Comparison of ENCODE assay signal across 1 cellular context in genomic region chr11:117273550-117274289, GRCh38.
TF ChIP-seq lines count a peak whose summit lies in the region.

No MANE protein-coding gene starts in this region.

TF ChIP-seq in HEK293, 187 proteins besides CTCF, POLR2A, EP300 and RAD21 (continued from another document and continues in another):
- TF ChIP-seq PRDM2 (tag by site-specific recombination; IDR thresholded peaks at IDR 0.05; ENCODE audit: borderline replicate concordance) (no peak), ZBTB44 (tag by site-specific recombination; IDR thresholded peaks at IDR 0.05) (no peak), ZNF10 (tag by site-specific recombination; IDR thresholded peaks at IDR 0.05) (no peak), ZNF16 (tag by site-specific recombination; IDR thresholded peaks at IDR 0.05; ENCODE audit: low read depth) (no peak), ZNF146 (tag by site-specific recombination; IDR thresholded peaks at IDR 0.05) (no peak), ZNF211 (tag by site-specific recombination; IDR thresholded peaks at IDR 0.05; ENCODE audit: low read depth) (no peak), YY1 (tag by site-specific recombination; IDR thresholded peaks at IDR 0.05) (no peak), FEZF1 (tag by site-specific recombination; IDR thresholded peaks at IDR 0.05) (no peak), GLIS2 (tag by site-specific recombination; IDR thresholded peaks at IDR 0.05) (no peak), ZEB2 (tag by site-specific recombination; IDR thresholded peaks at IDR 0.05) (peak; percentile 77), ZNF138 (tag by site-specific recombination; IDR thresholded peaks at IDR 0.05; ENCODE audit: borderline replicate concordance) (no peak), BCL11B (tag by site-specific recombination; IDR thresholded peaks at IDR 0.05; ENCODE audit: low read depth) (no peak), ZFP69B (tag by site-specific recombination; IDR thresholded peaks at IDR 0.05) (peak; percentile 55; the same call in 1 of the 2 replicates), ZNF624 (tag by site-specific recombination; IDR thresholded peaks at IDR 0.05) (no peak), KLF16 (tag by site-specific recombination; IDR thresholded peaks at IDR 0.05) (no peak), ZNF266 (tag by site-specific recombination; IDR thresholded peaks at IDR 0.05; ENCODE audit: low read depth) (no peak), OVOL3 (tag by site-specific recombination; IDR thresholded peaks at IDR 0.05) (no peak), ZNF768 (tag by site-specific recombination; IDR thresholded peaks at IDR 0.05) (no peak), ZNF521 (tag by site-specific recombination; IDR thresholded peaks at IDR 0.05) (no peak), ZNF530 (tag by site-specific recombination; IDR thresholded peaks at IDR 0.05; ENCODE audit: low read depth) (no peak), SCRT1 (tag by site-specific recombination; IDR thresholded peaks at IDR 0.05; ENCODE audit: borderline replicate concordance) (no peak), KLF10 (tag by site-specific recombination; IDR thresholded peaks at IDR 0.05) (no peak), ZNF311 (tag by site-specific recombination; IDR thresholded peaks at IDR 0.05; ENCODE audit: borderline replicate concordance) (no peak), ZBTB26 (tag by site-specific recombination; optimal IDR thresholded peaks at IDR 0.05) (no peak), ZNF174 (tag by site-specific recombination; IDR thresholded peaks at IDR 0.05) (no peak), SCRT2 (tag by site-specific recombination; IDR thresholded peaks at IDR 0.05) (peak; percentile 54), ZNF449 (tag by site-specific recombination; IDR thresholded peaks at IDR 0.05) (no peak), ZNF274 (IDR thresholded peaks at IDR 0.05; ENCODE audit: low read length) (no peak), ZNF274 (tag by site-specific recombination; IDR thresholded peaks at IDR 0.05; ENCODE audit: borderline replicate concordance) (no peak), ZNF202 (tag by site-specific recombination; IDR thresholded peaks at IDR 0.05; ENCODE audit: borderline replicate concordance) (no peak), ZNF280D (tag by site-specific recombination; IDR thresholded peaks at IDR 0.05) (no peak)
- TF ChIP-seq, protein P1, sequence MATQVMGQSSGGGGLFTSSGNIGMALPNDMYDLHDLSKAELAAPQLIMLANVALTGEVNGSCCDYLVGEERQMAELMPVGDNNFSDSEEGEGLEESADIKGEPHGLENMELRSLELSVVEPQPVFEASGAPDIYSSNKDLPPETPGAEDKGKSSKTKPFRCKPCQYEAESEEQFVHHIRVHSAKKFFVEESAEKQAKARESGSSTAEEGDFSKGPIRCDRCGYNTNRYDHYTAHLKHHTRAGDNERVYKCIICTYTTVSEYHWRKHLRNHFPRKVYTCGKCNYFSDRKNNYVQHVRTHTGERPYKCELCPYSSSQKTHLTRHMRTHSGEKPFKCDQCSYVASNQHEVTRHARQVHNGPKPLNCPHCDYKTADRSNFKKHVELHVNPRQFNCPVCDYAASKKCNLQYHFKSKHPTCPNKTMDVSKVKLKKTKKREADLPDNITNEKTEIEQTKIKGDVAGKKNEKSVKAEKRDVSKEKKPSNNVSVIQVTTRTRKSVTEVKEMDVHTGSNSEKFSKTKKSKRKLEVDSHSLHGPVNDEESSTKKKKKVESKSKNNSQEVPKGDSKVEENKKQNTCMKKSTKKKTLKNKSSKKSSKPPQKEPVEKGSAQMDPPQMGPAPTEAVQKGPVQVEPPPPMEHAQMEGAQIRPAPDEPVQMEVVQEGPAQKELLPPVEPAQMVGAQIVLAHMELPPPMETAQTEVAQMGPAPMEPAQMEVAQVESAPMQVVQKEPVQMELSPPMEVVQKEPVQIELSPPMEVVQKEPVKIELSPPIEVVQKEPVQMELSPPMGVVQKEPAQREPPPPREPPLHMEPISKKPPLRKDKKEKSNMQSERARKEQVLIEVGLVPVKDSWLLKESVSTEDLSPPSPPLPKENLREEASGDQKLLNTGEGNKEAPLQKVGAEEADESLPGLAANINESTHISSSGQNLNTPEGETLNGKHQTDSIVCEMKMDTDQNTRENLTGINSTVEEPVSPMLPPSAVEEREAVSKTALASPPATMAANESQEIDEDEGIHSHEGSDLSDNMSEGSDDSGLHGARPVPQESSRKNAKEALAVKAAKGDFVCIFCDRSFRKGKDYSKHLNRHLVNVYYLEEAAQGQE (tag by site-specific recombination; IDR thresholded peaks at IDR 0.05) = no peak
- TF ChIP-seq, protein P2, sequence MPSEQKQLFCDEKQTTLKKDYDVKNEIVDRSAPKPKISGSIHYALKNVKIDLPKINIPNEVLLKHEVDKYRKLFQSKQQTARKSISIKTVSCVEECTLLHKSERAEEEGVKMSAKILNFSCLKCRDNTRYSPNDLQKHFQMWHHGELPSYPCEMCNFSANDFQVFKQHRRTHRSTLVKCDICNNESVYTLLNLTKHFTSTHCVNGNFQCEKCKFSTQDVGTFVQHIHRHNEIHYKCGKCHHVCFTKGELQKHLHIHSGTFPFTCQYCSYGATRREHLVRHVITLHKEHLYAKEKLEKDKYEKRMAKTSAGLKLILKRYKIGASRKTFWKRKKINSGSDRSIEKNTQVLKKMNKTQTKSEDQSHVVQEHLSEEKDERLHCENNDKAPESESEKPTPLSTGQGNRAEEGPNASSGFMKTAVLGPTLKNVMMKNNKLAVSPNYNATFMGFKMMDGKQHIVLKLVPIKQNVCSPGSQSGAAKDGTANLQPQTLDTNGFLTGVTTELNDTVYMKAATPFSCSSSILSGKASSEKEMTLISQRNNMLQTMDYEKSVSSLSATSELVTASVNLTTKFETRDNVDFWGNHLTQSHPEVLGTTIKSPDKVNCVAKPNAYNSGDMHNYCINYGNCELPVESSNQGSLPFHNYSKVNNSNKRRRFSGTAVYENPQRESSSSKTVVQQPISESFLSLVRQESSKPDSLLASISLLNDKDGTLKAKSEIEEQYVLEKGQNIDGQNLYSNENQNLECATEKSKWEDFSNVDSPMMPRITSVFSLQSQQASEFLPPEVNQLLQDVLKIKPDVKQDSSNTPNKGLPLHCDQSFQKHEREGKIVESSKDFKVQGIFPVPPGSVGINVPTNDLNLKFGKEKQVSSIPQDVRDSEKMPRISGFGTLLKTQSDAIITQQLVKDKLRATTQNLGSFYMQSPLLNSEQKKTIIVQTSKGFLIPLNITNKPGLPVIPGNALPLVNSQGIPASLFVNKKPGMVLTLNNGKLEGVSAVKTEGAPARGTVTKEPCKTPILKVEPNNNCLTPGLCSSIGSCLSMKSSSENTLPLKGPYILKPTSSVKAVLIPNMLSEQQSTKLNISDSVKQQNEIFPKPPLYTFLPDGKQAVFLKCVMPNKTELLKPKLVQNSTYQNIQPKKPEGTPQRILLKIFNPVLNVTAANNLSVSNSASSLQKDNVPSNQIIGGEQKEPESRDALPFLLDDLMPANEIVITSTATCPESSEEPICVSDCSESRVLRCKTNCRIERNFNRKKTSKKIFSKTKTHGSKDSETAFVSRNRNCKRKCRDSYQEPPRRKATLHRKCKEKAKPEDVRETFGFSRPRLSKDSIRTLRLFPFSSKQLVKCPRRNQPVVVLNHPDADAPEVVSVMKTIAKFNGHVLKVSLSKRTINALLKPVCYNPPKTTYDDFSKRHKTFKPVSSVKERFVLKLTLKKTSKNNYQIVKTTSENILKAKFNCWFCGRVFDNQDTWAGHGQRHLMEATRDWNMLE (tag by site-specific recombination; conservative IDR thresholded peaks at IDR 0.05; ENCODE audit: low read depth) = no peak; the same call in 1 of the 2 replicates
- TF ChIP-seq, protein P3, sequence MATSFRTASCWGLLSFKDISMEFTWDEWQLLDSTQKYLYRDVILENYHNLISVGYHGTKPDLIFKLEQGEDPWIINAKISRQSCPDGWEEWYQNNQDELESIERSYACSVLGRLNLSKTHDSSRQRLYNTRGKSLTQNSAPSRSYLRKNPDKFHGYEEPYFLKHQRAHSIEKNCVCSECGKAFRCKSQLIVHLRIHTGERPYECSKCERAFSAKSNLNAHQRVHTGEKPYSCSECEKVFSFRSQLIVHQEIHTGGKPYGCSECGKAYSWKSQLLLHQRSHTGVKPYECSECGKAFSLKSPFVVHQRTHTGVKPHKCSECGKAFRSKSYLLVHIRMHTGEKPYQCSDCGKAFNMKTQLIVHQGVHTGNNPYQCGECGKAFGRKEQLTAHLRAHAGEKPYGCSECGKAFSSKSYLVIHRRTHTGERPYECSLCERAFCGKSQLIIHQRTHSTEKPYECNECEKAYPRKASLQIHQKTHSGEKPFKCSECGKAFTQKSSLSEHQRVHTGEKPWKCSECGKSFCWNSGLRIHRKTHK (tag by site-specific recombination; IDR thresholded peaks at IDR 0.05) = no peak
